Comparison of ENCODE assay signal across 2 cellular contexts in genomic region chr21:42260121-42260520, GRCh38.
A peak's percentile ranks its signal among the peaks of the same experiment; 100 is the strongest.
TF ChIP-seq lines count a peak whose summit lies in the region.

No MANE protein-coding gene starts in this region.

TF ChIP-seq in IMR-90, 13 proteins besides CTCF, POLR2A, EP300 and RAD21:
- TF ChIP-seq, protein P1, sequence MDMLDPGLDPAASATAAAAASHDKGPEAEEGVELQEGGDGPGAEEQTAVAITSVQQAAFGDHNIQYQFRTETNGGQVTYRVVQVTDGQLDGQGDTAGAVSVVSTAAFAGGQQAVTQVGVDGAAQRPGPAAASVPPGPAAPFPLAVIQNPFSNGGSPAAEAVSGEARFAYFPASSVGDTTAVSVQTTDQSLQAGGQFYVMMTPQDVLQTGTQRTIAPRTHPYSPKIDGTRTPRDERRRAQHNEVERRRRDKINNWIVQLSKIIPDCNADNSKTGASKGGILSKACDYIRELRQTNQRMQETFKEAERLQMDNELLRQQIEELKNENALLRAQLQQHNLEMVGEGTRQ (IDR thresholded peaks at IDR 0.05; ENCODE audit: low read depth, low read length) = no peak
- TF ChIP-seq RCOR1 (IDR thresholded peaks at IDR 0.05; ENCODE audit: insufficient replicate concordance, low read length) (no peak), MAFK (IDR thresholded peaks at IDR 0.05; ENCODE audit: low read depth, low read length) (no peak), RFX5 (IDR thresholded peaks at IDR 0.05; ENCODE audit: low read depth, low read length) (no peak), ELK1 (IDR thresholded peaks at IDR 0.05; ENCODE audit: borderline replicate concordance, low read depth, low read length) (no peak), FOS (IDR thresholded peaks at IDR 0.05; ENCODE audit: low read depth, low read length) (no peak), MXI1 (IDR thresholded peaks at IDR 0.05; ENCODE audit: borderline replicate concordance, low read depth, low read length) (no peak), MAZ (IDR thresholded peaks at IDR 0.05; ENCODE audit: borderline replicate concordance, low read depth, low read length) (no peak), SMC3 (IDR thresholded peaks at IDR 0.05; ENCODE audit: low read depth, low read length) (no peak), NFE2L2 (IDR thresholded peaks at IDR 0.05; ENCODE audit: low read depth, low read length) (no peak), CHD1 (IDR thresholded peaks at IDR 0.05; ENCODE audit: low read depth, low read length) (no peak)

TF ChIP-seq in K562, 482 proteins besides CTCF, POLR2A, EP300 and RAD21:
- TF ChIP-seq E2F6 (IDR thresholded peaks at IDR 0.05; ENCODE audit: borderline replicate concordance in 1 of 2, extremely low read depth in 1 of 2, insufficient read depth in 1 of 2, insufficient read length in 1 of 2, low read depth in 1 of 2, low read length in 1 of 2, poor library complexity in 1 of 2, severe bottlenecking in 1 of 2) (no peak), MBD2 (IDR thresholded peaks at IDR 0.05; ENCODE audit: borderline replicate concordance, low read depth) (no peak)
- TF ChIP-seq, protein P1 (CRISPR knock-in tag; IDR thresholded peaks at IDR 0.05) = peak; percentile 48
TF ChIP-seq in K562: peak in this region for 1.
